18 cellular contexts compared by ENCODE assay signal in the genomic region with DNA sequence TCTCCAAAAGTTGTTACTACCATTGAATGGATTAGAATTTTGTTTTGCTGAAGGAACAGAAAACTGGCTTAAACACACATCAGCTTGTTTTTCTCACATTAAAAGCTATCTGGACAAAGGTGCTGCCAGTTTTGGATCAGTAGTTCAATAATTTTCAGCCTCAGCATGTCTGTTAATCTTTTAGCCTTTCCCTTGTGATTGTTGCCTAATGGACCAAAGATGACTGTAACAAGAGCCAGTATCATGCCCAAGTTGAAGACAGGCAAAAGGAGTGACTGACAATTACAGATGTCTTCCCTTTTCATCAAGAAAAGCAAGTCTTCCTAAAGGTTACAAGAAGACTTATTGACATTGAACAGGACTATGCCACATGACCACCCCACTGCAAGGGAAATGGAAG.
A peak's percentile ranks its signal among the peaks of the same experiment; 100 is the strongest.
DNase-seq lines count a peak whose midpoint lies in the region; ATAC-seq, FAIRE-seq and TF ChIP-seq lines count a peak whose summit lies in the region.
"Had no signal": no experiment of that assay in that cellular context is flagged by ENCODE, and none has a peak within 500 bp of the region (broad histone marks: within the 10 kb centered on the region; RNA-seq: fewer than 3 reads in every experiment).

No MANE protein-coding gene starts in this region.

- BruUV-seq in HepG2 (replicated peaks; lab: Mats Ljungman, UMichigan) (no TSS peak), PC-3 (replicated peaks; lab: Mats Ljungman, UMichigan) (no TSS peak)

- no peak overlapping the region for H3K18ac ChIP-seq in neuronal stem cell (ENCODE audit: low read length)

- TF ChIP-seq EP300 in HepG2 (IDR thresholded peaks at IDR 0.05; ENCODE audit: low read depth in 2 of 2, low read length in 2 of 2) = no peak
- no peak for TF ChIP-seq EP300 in HepG2 (CRISPR knock-in tag; IDR thresholded peaks at IDR 0.05; ENCODE audit: borderline replicate concordance)

- TF ChIP-seq RAD21 in liver (IDR thresholded peaks at IDR 0.05) (no peak), HepG2 (CRISPR knock-in tag; IDR thresholded peaks at IDR 0.05) (no peak)

- POLR2A ChIA-PET in HepG2 (lab: Yijun Ruan, JAX) = no interaction called here
- POLR2A ChIA-PET in PC-3 (lab: Charles Lee; ENCODE audit: unreplicated experiment) = no interaction called here

- peaks cover 9 to 34% (median 23%) of the 10 kb centered on the region in 4 donors for H3K4me1 ChIP-seq in liver (ENCODE audit: control insufficient read depth in 4 of 4, insufficient read depth in 4 of 4, low read length in 3 of 4)
- peaks cover 12% of the 10 kb centered on the region for H3K4me1 ChIP-seq in HepG2 (ENCODE audit: insufficient read depth, low read length)
- H3K4me1 ChIP-seq in kidney (ENCODE audit: control insufficient read depth in 1 of 2, insufficient read depth in 1 of 2, low read depth in 1 of 2, low read length in 2 of 2) = peaks cover 10 to 15% of the 10 kb centered on the region in 2 donors
- H3K4me1 ChIP-seq in neuronal stem cell (ENCODE audit: control insufficient read depth in 2 of 2, insufficient read depth in 1 of 2, low read depth in 1 of 2, low read length in 2 of 2) = no peaks in the 10 kb centered on the region
- no peaks in the 10 kb centered on the region for H3K4me1 ChIP-seq in PC-3 (ENCODE audit: insufficient read depth, low read length)
- H3K4me1 ChIP-seq: Peyer's patch had no signal

- no peaks in the 10 kb centered on the region for H3K4me1 Mint-ChIP-seq in activated CD4-positive, alpha-beta T cell treated with anti-CD3 and anti-CD28 coated beads, Interleukin-2, amount 10 ng/mL, durations not matched to agents 24 days and 14 days
- H3K4me1 Mint-ChIP-seq: CD14-positive monocyte had no signal

- no peaks in the 10 kb centered on the region for H3K9me2 ChIP-seq in PC-3 (replicated peaks; ENCODE audit: low read length)

- H3K4me3 ChIP-seq in liver (ENCODE audit: low read depth in 1 of 3, low read length in 3 of 3) (peak overlapping the region; percentile 36 to 66 (median 54)), HepG2 (replicated peaks in 1 of 3; ENCODE audit: insufficient read depth in 1 of 3, low read depth in 2 of 3, low read length in 3 of 3) (no peak overlapping the region), kidney (ENCODE audit: low read length in 2 of 2) (peak overlapping the region; percentile 31 to 40), neuronal stem cell (ENCODE audit: low read length in 2 of 2) (no peak overlapping the region), PC-3 (ENCODE audit: low read length) (no peak overlapping the region)
- H3K4me3 ChIP-seq: Peyer's patch had no signal

- no peak overlapping the region for H3K23ac ChIP-seq in neuronal stem cell (ENCODE audit: low read depth, low read length, poor library complexity)

- in situ Hi-C loops in HepG2 (cut with HindIII; ENCODE audit: extremely low pct_ligation_motif_present, low pct_unique_long_range_greater_than_20kb) = no loop called here

- H4K91ac ChIP-seq in neuronal stem cell (ENCODE audit: low read depth, low read length, poor library complexity) = no peak overlapping the region

- H3K27ac ChIP-seq in liver (ENCODE audit: low read depth in 1 of 2, low read length in 2 of 2) (peak overlapping the region; percentile 63 to 69), HepG2 (ENCODE audit: extremely low read length, insufficient read depth, low read length) (no peak overlapping the region), kidney (ENCODE audit: low read depth in 2 of 2, low read length in 2 of 2) (peak overlapping the region; percentile 80 to 81), neuronal stem cell (replicated peaks; ENCODE audit: low read length) (no peak overlapping the region), PC-3 (ENCODE audit: low read length) (no peak overlapping the region)
- H3K27ac ChIP-seq: 22Rv1, KMS-11, Peyer's patch had no signal

- no peak overlapping the region for H2AK5ac ChIP-seq in neuronal stem cell (ENCODE audit: low read depth, low read length)

- H3K4ac ChIP-seq in neuronal stem cell (ENCODE audit: low read length) = no peak overlapping the region

- no peak overlapping the region for H2BK5ac ChIP-seq in neuronal stem cell (ENCODE audit: low read length)

- H3F3A ChIP-seq in PC-3 (ENCODE audit: low read length, unreplicated experiment) = no peaks in the 10 kb centered on the region

- H2BK12ac ChIP-seq in neuronal stem cell (ENCODE audit: low read length) = no peak overlapping the region

- H4K8ac ChIP-seq in neuronal stem cell (ENCODE audit: low read depth, low read length) = no peak overlapping the region

- H3K9me3 ChIP-seq in liver (ENCODE audit: control insufficient read depth in 4 of 4, low read length in 3 of 4) = no peaks in the 10 kb centered on the region
- H3K9me3 ChIP-seq in HepG2 (ENCODE audit: low read length) = no peaks in the 10 kb centered on the region
- no peaks in the 10 kb centered on the region for H3K9me3 ChIP-seq in kidney (ENCODE audit: control insufficient read depth in 1 of 2, low read length in 2 of 2)
- no peaks in the 10 kb centered on the region for H3K9me3 ChIP-seq in neuronal stem cell (replicated peaks in 1 of 2; ENCODE audit: control insufficient read depth in 2 of 2, insufficient read depth in 1 of 2, low read depth in 1 of 2, low read length in 2 of 2)
- no peaks in the 10 kb centered on the region for H3K9me3 ChIP-seq in PC-3 (ENCODE audit: low read length)
- H3K9me3 ChIP-seq: Peyer's patch had no signal

- H3K79me2 ChIP-seq in HepG2 (ENCODE audit: insufficient read depth, low read length) = no peaks in the 10 kb centered on the region
- no peaks in the 10 kb centered on the region for H3K79me2 ChIP-seq in PC-3 (ENCODE audit: low read length)

- H3K4me3 Mint-ChIP-seq in activated CD4-positive, alpha-beta T cell treated with anti-CD3 and anti-CD28 coated beads, Interleukin-2, amount 10 ng/mL, durations not matched to agents 24 days and 14 days = no peak overlapping the region
- H3K4me3 Mint-ChIP-seq: CD14-positive monocyte had no signal

- H4K20me1 ChIP-seq in HepG2 (ENCODE audit: insufficient read depth, low read length) = no peaks in the 10 kb centered on the region
- no peaks in the 10 kb centered on the region for H4K20me1 ChIP-seq in PC-3 (ENCODE audit: low read length)

- no peak for TF ChIP-seq POLR2A in HepG2 (IDR thresholded peaks at IDR 0.05; ENCODE audit: insufficient read depth in 1 of 2, low read depth in 2 of 2, low read length in 2 of 2)

- H3K79me1 ChIP-seq in neuronal stem cell (ENCODE audit: low read depth, low read length) = no peaks in the 10 kb centered on the region

- H2AFZ ChIP-seq in HepG2 (ENCODE audit: low read length) = no peak overlapping the region
- peak overlapping the region; percentile 12 for H2AFZ ChIP-seq in neuronal stem cell (ENCODE audit: low read length)
- no peak overlapping the region for H2AFZ ChIP-seq in PC-3 (ENCODE audit: low read length)

- CTCF ChIA-PET in HepG2 (lab: Yijun Ruan, JAX; ENCODE audit: low intra/inter-chr PET ratio, low total read pairs) (no interaction called here), PC-3 (lab: Charles Lee) (no interaction called here)

- no peaks in the 10 kb centered on the region for H3K36me3 Mint-ChIP-seq in activated CD4-positive, alpha-beta T cell treated with anti-CD3 and anti-CD28 coated beads, Interleukin-2, amount 10 ng/mL, durations not matched to agents 24 days and 14 days (ENCODE audit: low read depth)

- H3K9ac ChIP-seq in liver (ENCODE audit: low read depth in 1 of 2, low read length in 2 of 2) = peak overlapping the region in 1 of 2 donors; percentile 86
- H3K9ac ChIP-seq in HepG2 (ENCODE audit: insufficient read depth, low read depth, low read length) = no peak overlapping the region
- peak overlapping the region in 1 of 2 donors; percentile 21 for H3K9ac ChIP-seq in kidney (ENCODE audit: low read length in 2 of 2)
- H3K9ac ChIP-seq in neuronal stem cell (ENCODE audit: low read depth, low read length, poor library complexity) = no peak overlapping the region
- no peak overlapping the region for H3K9ac ChIP-seq in PC-3 (ENCODE audit: low read length)
- H3K9ac ChIP-seq: KMS-11 had no signal

- no peak for FAIRE-seq in HepG2 (lab: Jason Lieb, UNC)
- FAIRE-seq in kidney (lab: Jason Lieb, UNC) = peak; percentile 59

- DNase-seq in HepG2 (ENCODE audit: low spot score) = no peak
- no peak for DNase-seq in kidney
- DNase-seq in neuronal stem cell (ENCODE audit: low spot score) = no peak
- no peak for DNase-seq in PC-3
- DNase-seq in ecto neural progenitor cell (ENCODE audit: low spot score) = no peak
- no peak for DNase-seq in activated CD4-positive, alpha-beta T cell treated with anti-CD3 and anti-CD28 coated beads, Interleukin-2, amount 10 ng/mL, durations not matched to agents 24 days and 14 days
- DNase-seq: COR-L47, NCI-H1417, NCI-H1930, NCI-H2171, NCI-H82, Peyer's patch, SHP77 had no signal

- no peaks in the 10 kb centered on the region for H3K9me3 Mint-ChIP-seq in activated CD4-positive, alpha-beta T cell treated with anti-CD3 and anti-CD28 coated beads, Interleukin-2, amount 10 ng/mL, durations not matched to agents 24 days and 14 days

- no peak overlapping the region for H3K4me2 ChIP-seq in HepG2 (ENCODE audit: low read depth, low read length)
- H3K4me2 ChIP-seq in neuronal stem cell (ENCODE audit: insufficient read depth, low read length, poor library complexity, severe bottlenecking) = no peak overlapping the region
- H3K4me2 ChIP-seq in PC-3 (ENCODE audit: low read length) = no peak overlapping the region
- H3K4me2 ChIP-seq: KMS-11 had no signal

- no peaks in the 10 kb centered on the region for H3K27me3 Mint-ChIP-seq in activated CD4-positive, alpha-beta T cell treated with anti-CD3 and anti-CD28 coated beads, Interleukin-2, amount 10 ng/mL, durations not matched to agents 24 days and 14 days

- TF ChIP-seq CTCF in liver (IDR thresholded peaks at IDR 0.05; ENCODE audit: low read depth, low read length, missing input control) = no peak
- TF ChIP-seq CTCF in HepG2 (CRISPR knock-in tag; IDR thresholded peaks at IDR 0.05) = no peak
- TF ChIP-seq CTCF in kidney (IDR thresholded peaks at IDR 0.05; ENCODE audit: borderline replicate concordance, extremely low read depth, insufficient read depth) = no peak
- no peak for TF ChIP-seq CTCF in PC-3 (conservative IDR thresholded peaks at IDR 0.05; ENCODE audit: low read depth, low read length)

- H2BK120ac ChIP-seq in neuronal stem cell (ENCODE audit: low read depth, low read length) = no peak overlapping the region

- intact Hi-C loops in HepG2 (cut with micrococcal nuclease; ENCODE audit: unreplicated experiment) (no loop called here), kidney (cut with DNase I) (no loop called here), PC-3 (cut with micrococcal nuclease) (no loop called here)
- intact Hi-C loops in activated CD4-positive, alpha-beta T cell treated with anti-CD3 and anti-CD28 coated beads, Interleukin-2, amount 10 ng/mL, durations not matched to agents 24 days and 14 days (cut with micrococcal nuclease) = no loop called here

- no peaks in the 10 kb centered on the region for H3K36me3 ChIP-seq in liver (ENCODE audit: control insufficient read depth in 4 of 4, insufficient read depth in 3 of 4, low read depth in 1 of 4, low read length in 3 of 4)
- H3K36me3 ChIP-seq in HepG2 (replicated peaks in 1 of 2; ENCODE audit: control insufficient read depth in 1 of 2, insufficient read depth in 2 of 2, low read length in 2 of 2) = no peaks in the 10 kb centered on the region
- peaks cover 0 to 3% of the 10 kb centered on the region in 2 donors for H3K36me3 ChIP-seq in kidney (ENCODE audit: control insufficient read depth in 1 of 2, insufficient read depth in 2 of 2, low read length in 2 of 2)
- H3K36me3 ChIP-seq in neuronal stem cell (replicated peaks in 1 of 2; ENCODE audit: control insufficient read depth in 2 of 2, insufficient read depth in 2 of 2, low read length in 2 of 2) = no peaks in the 10 kb centered on the region
- no peaks in the 10 kb centered on the region for H3K36me3 ChIP-seq in PC-3 (ENCODE audit: low read depth, low read length)
- H3K36me3 ChIP-seq: Peyer's patch had no signal

- H2BK15ac ChIP-seq in neuronal stem cell (ENCODE audit: low read length) = no peak overlapping the region

- no peak overlapping the region for H3K14ac ChIP-seq in neuronal stem cell (ENCODE audit: low read length)

- no peaks in the 10 kb centered on the region for H3K27me3 ChIP-seq in liver (ENCODE audit: control insufficient read depth in 4 of 4, insufficient read depth in 4 of 4, low read length in 3 of 4)
- H3K27me3 ChIP-seq in HepG2 (ENCODE audit: control insufficient read depth in 1 of 2, insufficient read depth in 2 of 2, low read length in 2 of 2) = no peaks in the 10 kb centered on the region; a peak in 1 of 5 replicates
- no peaks in the 10 kb centered on the region for H3K27me3 ChIP-seq in neuronal stem cell (ENCODE audit: control insufficient read depth in 3 of 3, insufficient read depth in 3 of 3, low read depth in 1 of 3, low read length in 3 of 3)
- no peaks in the 10 kb centered on the region for H3K27me3 ChIP-seq in PC-3 (ENCODE audit: low read length)
- H3K27me3 ChIP-seq: Peyer's patch had no signal

- H3K27ac Mint-ChIP-seq in activated CD4-positive, alpha-beta T cell treated with anti-CD3 and anti-CD28 coated beads, Interleukin-2, amount 10 ng/mL, durations not matched to agents 24 days and 14 days = no peak overlapping the region
- H3K27ac Mint-ChIP-seq: CD14-positive monocyte had no signal

- no peak for ATAC-seq in HepG2
- no peak for ATAC-seq in PC-3
- no peak for ATAC-seq in GM21526 (IDR thresholded peaks at IDR 0.05; ENCODE audit: low FRiP score, unreplicated experiment)

Comparison
In these comparisons a context has a peak if more than half of its experiments do, and no peak if none do; other contexts are left out.
1. H3K27ac ChIP-seq: peak in liver (2 of 2) and kidney (2 of 2); none in HepG2 (single experiment), neuronal stem cell (single experiment) and PC-3 (single experiment).
2. H3K4me3 ChIP-seq: peak in liver (3 of 3) and kidney (2 of 2); none in HepG2 (0 of 3), neuronal stem cell (0 of 2) and PC-3 (single experiment).